13 cellular contexts compared by ENCODE assay signal in the genomic region with DNA sequence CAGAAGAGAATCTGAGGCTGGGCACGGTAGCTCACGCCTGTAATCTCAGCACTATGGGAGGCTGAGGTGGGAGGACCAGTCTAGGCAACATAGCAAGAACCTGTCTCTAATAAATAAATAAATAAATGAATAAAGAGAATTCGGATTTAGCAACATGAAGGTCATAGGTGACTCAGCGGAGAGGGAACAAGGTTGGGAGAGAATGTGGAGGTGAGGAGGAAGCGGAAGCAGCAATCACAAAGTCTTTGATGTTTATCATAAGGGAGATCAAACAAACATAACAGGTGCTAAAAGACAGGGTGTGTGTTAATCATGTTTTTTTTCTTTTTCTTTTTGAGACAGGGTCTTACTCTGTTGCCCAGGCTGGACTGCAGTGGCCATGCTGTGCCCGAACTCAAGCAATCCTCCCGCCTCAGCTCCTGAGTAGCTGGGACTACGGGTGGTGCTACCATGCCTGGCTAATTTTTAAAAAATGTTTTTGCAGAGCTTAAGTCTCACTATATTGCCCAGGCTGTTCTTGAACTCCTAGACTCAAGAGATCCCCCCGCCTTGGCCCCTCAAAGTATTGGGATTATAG. TPM values are rescaled to one million over a fixed set of nuclear protein-coding genes. Genes with fewer than 3 reads are reported as not detected.
DNase-seq lines count a peak whose midpoint lies in the region; ATAC-seq and TF ChIP-seq lines count a peak whose summit lies in the region.
"Had no signal": no experiment of that assay in that cellular context is flagged by ENCODE, and none has a peak within 500 bp of the region (broad histone marks: within the 10 kb centered on the region; RNA-seq: fewer than 3 reads in every experiment).

No MANE protein-coding gene starts in this region.

- intact Hi-C loops in activated CD4-positive, alpha-beta memory T cell treated with anti-CD3 and anti-CD28 coated beads for 36 hours (cut with micrococcal nuclease), result no loop called here

- H3K9me3 Mint-ChIP-seq in activated CD4-positive, alpha-beta memory T cell treated with anti-CD3 and anti-CD28 coated beads for 36 hours, result no peaks in the 10 kb centered on the region
- no peaks in the 10 kb centered on the region for H3K9me3 Mint-ChIP-seq in effector memory CD8-positive, alpha-beta T cell

- CTCF ChIA-PET in activated CD4-positive, alpha-beta memory T cell treated with anti-CD3 and anti-CD28 coated beads for 36 hours (lab: Charles Lee), result interaction anchor here (1.2 to 2.5 kb wide), 2 partner anchors 42 to 47 kb away, joined by 4 to 11 read pairs; no protein-coding TSS in a partner anchor
- CTCF ChIA-PET in HEK293T (lab: Yijun Ruan, JAX), result no interaction called here

- DNase-seq in stimulated activated CD4-positive, alpha-beta T cell treated with anti-CD3 and anti-CD28 coated beads, Interleukin-4, amount 100 ng/mL, for 24 hours, result peak; percentile 39
- DNase-seq in stimulated activated CD4-positive, alpha-beta T cell treated with anti-CD3 and anti-CD28 coated beads, Interleukin-12 subunit alpha, Interleukin-12 subunit beta, amount 100 ng/mL, for 4 hours, result no peak
- DNase-seq in activated CD4-positive, alpha-beta memory T cell treated with anti-CD3 and anti-CD28 coated beads for 36 hours, result peak; percentile 51
- no peak for DNase-seq in effector memory CD8-positive, alpha-beta T cell
- DNase-seq in NCI-H526 treated with DMSO at 0.1 percent for 48 hours (lab: John Stamatoyannopoulos, UW) (no peak), HEK293T (ENCODE audit: extremely low spot score) (no peak), cortex of kidney (lab: John Stamatoyannopoulos, UW) (no peak)
- DNase-seq: EL; NCI-H1105; NCI-H446; posterior cingulate gyrus; stimulated activated CD8-positive, alpha-beta memory T cell treated with anti-CD3 and anti-CD28 coated beads, Interleukin-4, amount 100 ng/mL, for 48 hours had no signal

- H3K27me3 Mint-ChIP-seq in activated CD4-positive, alpha-beta memory T cell treated with anti-CD3 and anti-CD28 coated beads for 36 hours, result no peaks in the 10 kb centered on the region
- no peaks in the 10 kb centered on the region for H3K27me3 Mint-ChIP-seq in effector memory CD8-positive, alpha-beta T cell

- peak overlapping the region; percentile 100 for H3K27ac Mint-ChIP-seq in activated CD4-positive, alpha-beta memory T cell treated with anti-CD3 and anti-CD28 coated beads for 36 hours
- H3K27ac Mint-ChIP-seq in effector memory CD8-positive, alpha-beta T cell, result peak overlapping the region; percentile 62 to 99

- peaks cover 68% of the 10 kb centered on the region for H3K4me1 Mint-ChIP-seq in activated CD4-positive, alpha-beta memory T cell treated with anti-CD3 and anti-CD28 coated beads for 36 hours (ENCODE audit: low read depth)
- H3K4me1 Mint-ChIP-seq in effector memory CD8-positive, alpha-beta T cell (ENCODE audit: low read depth in 2 of 2), result peaks cover 51% of the 10 kb centered on the region in 2 donors

- peak overlapping the region; percentile 54 for H3K4me3 Mint-ChIP-seq in activated CD4-positive, alpha-beta memory T cell treated with anti-CD3 and anti-CD28 coated beads for 36 hours
- H3K4me3 Mint-ChIP-seq in effector memory CD8-positive, alpha-beta T cell, result peak overlapping the region; percentile 17 to 24

- POLR2A ChIA-PET in activated CD4-positive, alpha-beta memory T cell treated with anti-CD3 and anti-CD28 coated beads for 36 hours (lab: Charles Lee), result interaction anchor here (0.7 to 1.9 kb wide), 6 partner anchors 11 to 62 kb away, joined by 3 to 14 read pairs (median 4); a partner anchor contains a TSS
- POLR2A ChIA-PET in HEK293T (lab: Yijun Ruan, JAX), result interaction anchor here (1.5 kb wide), 1 partner anchor 10 kb away, joined by 3 read pairs; no protein-coding TSS in a partner anchor

- ATAC-seq in effector memory CD8-positive, alpha-beta T cell (replicated peaks), result peak; percentile 6
- no peak for ATAC-seq in HG03457 (IDR thresholded peaks at IDR 0.05; ENCODE audit: unreplicated experiment)

- H3K36me3 Mint-ChIP-seq in activated CD4-positive, alpha-beta memory T cell treated with anti-CD3 and anti-CD28 coated beads for 36 hours, result peaks cover 20% of the 10 kb centered on the region
- peaks cover 47% of the 10 kb centered on the region for H3K36me3 Mint-ChIP-seq in effector memory CD8-positive, alpha-beta T cell (ENCODE audit: insufficient read depth)

TF ChIP-seq in HEK293T, 16 proteins besides CTCF, POLR2A, EP300 and RAD21:
- no peak for TF ChIP-seq FOXM1 (IDR thresholded peaks at IDR 0.05; ENCODE audit: borderline replicate concordance)
- no peak for TF ChIP-seq FOXK2 (IDR thresholded peaks at IDR 0.05)
- TF ChIP-seq TARDBP (IDR thresholded peaks at IDR 0.05), result no peak
- no peak for TF ChIP-seq FOXA1 (IDR thresholded peaks at IDR 0.05)
- no peak for TF ChIP-seq ELF4 (IDR thresholded peaks at IDR 0.05)
- no peak for TF ChIP-seq SUZ12 (IDR thresholded peaks at IDR 0.05)
- no peak for TF ChIP-seq L3MBTL2 (conservative IDR thresholded peaks at IDR 0.05)
- TF ChIP-seq ARNT (IDR thresholded peaks at IDR 0.05), result no peak
- TF ChIP-seq, protein P1, sequence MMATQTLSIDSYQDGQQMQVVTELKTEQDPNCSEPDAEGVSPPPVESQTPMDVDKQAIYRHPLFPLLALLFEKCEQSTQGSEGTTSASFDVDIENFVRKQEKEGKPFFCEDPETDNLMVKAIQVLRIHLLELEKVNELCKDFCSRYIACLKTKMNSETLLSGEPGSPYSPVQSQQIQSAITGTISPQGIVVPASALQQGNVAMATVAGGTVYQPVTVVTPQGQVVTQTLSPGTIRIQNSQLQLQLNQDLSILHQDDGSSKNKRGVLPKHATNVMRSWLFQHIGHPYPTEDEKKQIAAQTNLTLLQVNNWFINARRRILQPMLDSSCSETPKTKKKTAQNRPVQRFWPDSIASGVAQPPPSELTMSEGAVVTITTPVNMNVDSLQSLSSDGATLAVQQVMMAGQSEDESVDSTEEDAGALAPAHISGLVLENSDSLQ (IDR thresholded peaks at IDR 0.05), result no peak
- no peak for TF ChIP-seq LEF1 (IDR thresholded peaks at IDR 0.05; ENCODE audit: borderline replicate concordance)
- no peak for TF ChIP-seq ZNF384 (IDR thresholded peaks at IDR 0.05)
- no peak for TF ChIP-seq NFRKB (IDR thresholded peaks at IDR 0.05)
- no peak for TF ChIP-seq BHLHE40 (IDR thresholded peaks at IDR 0.05; ENCODE audit: borderline replicate concordance)
- TF ChIP-seq HDGF (IDR thresholded peaks at IDR 0.05; ENCODE audit: borderline replicate concordance), result no peak
- TF ChIP-seq SP1 (IDR thresholded peaks at IDR 0.05), result no peak
- no peak for TF ChIP-seq CTBP1 (IDR thresholded peaks at IDR 0.05; ENCODE audit: borderline replicate concordance)
TF ChIP-seq in HEK293T: peak in this region for 0.

RNA-seq across cellular contexts. Expression of a gene that starts 16.3 kb away (rescaled TPM):
- total RNA-seq in activated CD4-positive, alpha-beta memory T cell treated with anti-CD3 and anti-CD28 coated beads for 36 hours, result 10 to 100 TPM; 44.9 to 45.7 TPM

RNA-seq across cellular contexts. Expression of a gene that starts 25.8 kb away (rescaled TPM):
- total RNA-seq in activated CD4-positive, alpha-beta memory T cell treated with anti-CD3 and anti-CD28 coated beads for 36 hours, result 10 to 100 TPM; 32.5 to 33.1 TPM

RNA-seq across cellular contexts. Expression of a gene that starts 41.2 kb away (rescaled TPM):
- 10 to 100 TPM; 78.6 to 79.4 TPM for total RNA-seq in activated CD4-positive, alpha-beta memory T cell treated with anti-CD3 and anti-CD28 coated beads for 36 hours

Comparison
In these comparisons a context has a peak if more than half of its experiments do, and no peak if none do; other contexts are left out.
1. DNase-seq: peak in stimulated activated CD4-positive, alpha-beta T cell treated with anti-CD3 and anti-CD28 coated beads, Interleukin-4, amount 100 ng/mL, for 24 hours (single experiment) and activated CD4-positive, alpha-beta memory T cell treated with anti-CD3 and anti-CD28 coated beads for 36 hours (single experiment); none in stimulated activated CD4-positive, alpha-beta T cell treated with anti-CD3 and anti-CD28 coated beads, Interleukin-12 subunit alpha, Interleukin-12 subunit beta, amount 100 ng/mL, for 4 hours (single experiment), effector memory CD8-positive, alpha-beta T cell (0 of 3), NCI-H526 treated with DMSO at 0.1 percent for 48 hours (single experiment), HEK293T (single experiment) and cortex of kidney (single experiment).